14 cellular contexts compared by ENCODE assay signal in genomic region chr19:43752287-43752875, GRCh38. TPM values are rescaled to one million over a fixed set of nuclear protein-coding genes. Genes with fewer than 3 reads are reported as not detected.
DNase-seq lines count a peak whose midpoint lies in the region; ATAC-seq, FAIRE-seq and TF ChIP-seq lines count a peak whose summit lies in the region.
"Had no signal": no experiment of that assay in that cellular context is flagged by ENCODE, and none has a peak within 500 bp of the region (broad histone marks: within the 10 kb centered on the region; RNA-seq: fewer than 3 reads in every experiment).

No MANE protein-coding gene starts in this region.

- H2AFZ ChIP-seq in GM12878 (ENCODE audit: control insufficient read depth, low read depth, low read length) (no peak overlapping the region), trophoblast cell (ENCODE audit: insufficient read depth, low read length, poor library complexity) (no peak overlapping the region)

- no peak overlapping the region for H3K27ac Mint-ChIP-seq in Calu3 (ENCODE audit: unreplicated experiment)

- intact Hi-C loops in Calu3 (cut with micrococcal nuclease; ENCODE audit: unreplicated experiment): no loop called here
- intact Hi-C loops in GM12878 (cut with micrococcal nuclease; ENCODE audit: unreplicated experiment): no loop called here
- intact Hi-C loops in adrenal gland (cut with DNase I): no loop called here

- H2BK5ac ChIP-seq in trophoblast cell (ENCODE audit: low read depth, low read length, poor library complexity): peak overlapping the region; percentile 70

- no peak overlapping the region for H4K12ac ChIP-seq in trophoblast cell (ENCODE audit: low read depth, low read length)

- CTCF ChIA-PET in Calu3 (lab: Charles Lee) (interaction anchor here (1.1 to 2.7 kb wide), 3 partner anchors 7 to 32 kb away, joined by 3 to 14 read pairs (median 5); no protein-coding TSS in a partner anchor), GM12878 (lab: Yijun Ruan, JAX) (interaction anchor here (0.8 to 20.8 kb wide), 5 partner anchors 13 to 84 kb away, joined by 3 to 324 read pairs (median 3); partner anchors contain the start of gene KCNN4)

- H3K79me2 ChIP-seq in GM12878 (ENCODE audit: control insufficient read depth, insufficient read depth, low read length) (peaks cover 47% of the 10 kb centered on the region), trophoblast cell (ENCODE audit: control insufficient read depth, insufficient read depth, low read length, poor library complexity) (peaks cover 10% of the 10 kb centered on the region)

- H3K27ac ChIP-seq in GM12878 (ENCODE audit: control insufficient read depth, insufficient read depth) (peak overlapping the region; percentile 98), trophoblast cell (ENCODE audit: low read depth, low read length) (peak overlapping the region; percentile 99), adrenal gland (peak overlapping the region in 2 of 5 donors; percentile 91 to 99)
- H3K27ac ChIP-seq: ovary had no signal

- H3K4me1 ChIP-seq in GM12878 (ENCODE audit: control insufficient read depth, insufficient read depth, low read length): peaks cover 48% of the 10 kb centered on the region
- H3K4me1 ChIP-seq in trophoblast cell (ENCODE audit: control insufficient read depth in 1 of 2, insufficient read depth in 2 of 2, low read length in 2 of 2): peaks cover 17 to 27% of the 10 kb centered on the region in 2 experiments
- peaks cover 27 to 33% of the 10 kb centered on the region in 2 donors for H3K4me1 ChIP-seq in adrenal gland (replicated peaks in 1 of 2)

- H3K36me3 Mint-ChIP-seq in Calu3 (ENCODE audit: insufficient read depth, unreplicated experiment): peaks cover 43% of the 10 kb centered on the region

- H3K4me1 Mint-ChIP-seq in Calu3 (ENCODE audit: low read depth, unreplicated experiment): peaks cover 27% of the 10 kb centered on the region

- H3K4me3 Mint-ChIP-seq in Calu3 (ENCODE audit: low read depth, unreplicated experiment): peak overlapping the region; percentile 87

- DNase-seq in Calu3: no peak
- DNase-seq in HFF-Myc (ENCODE audit: extremely low read depth, low read depth): no peak
- DNase-seq in GM12878 (ENCODE audit: low read depth, low spot score): no peak
- no peak for DNase-seq in trophoblast cell
- no peak for DNase-seq in adrenal gland
- DNase-seq in effector CD8-positive, alpha-beta T cell (lab: John Stamatoyannopoulos, UW): no peak
- DNase-seq: activated gamma-delta T cell treated with Interleukin-2 at 50 U/mL for 16 hours; DMS153; ovary; stimulated activated CD4-positive, alpha-beta T cell treated with anti-CD3 and anti-CD28 coated beads, Interleukin-4, amount 100 ng/mL, for 24 hours had no signal

- H4K8ac ChIP-seq in trophoblast cell (ENCODE audit: low read depth, low read length): no peak overlapping the region

- H3K27me3 ChIP-seq in GM12878 (replicated peaks in 1 of 2; ENCODE audit: control insufficient read depth in 2 of 2, insufficient read depth in 2 of 2, low read length in 1 of 2): no peaks in the 10 kb centered on the region
- H3K27me3 ChIP-seq in trophoblast cell (ENCODE audit: insufficient read depth, low read length): no peaks in the 10 kb centered on the region
- H3K27me3 ChIP-seq in adrenal gland: no peaks in the 10 kb centered on the region
- H3K27me3 ChIP-seq: ovary had no signal

- TF ChIP-seq CTCF in Calu3 (IDR thresholded peaks at IDR 0.05; ENCODE audit: unreplicated experiment) (no peak), HFF-Myc (IDR thresholded peaks at IDR 0.05; ENCODE audit: low read depth, low read length, missing control alignments) (no peak), GM12878 (IDR thresholded peaks at IDR 0.05 in 2 of 3, conservative IDR thresholded peaks at IDR 0.05 in 1 of 3; ENCODE audit: control insufficient read depth in 2 of 3, extremely low read depth in 1 of 3, insufficient read depth in 1 of 3, low read depth in 3 of 3, low read length in 3 of 3) (no peak), adrenal gland (IDR thresholded peaks at IDR 0.05) (no peak)

- in situ Hi-C loops in GM12878 (cut with MboI): loop anchor here (25.0 kb wide), 2 partner anchors 1710 to 1815 kb away; partner anchors contain the start of genes ERFL and FOSB

- TF ChIP-seq RAD21 in GM12878 (IDR thresholded peaks at IDR 0.05; ENCODE audit: insufficient read depth, low read depth, low read length): no peak

- 8% methylated on average over 6 of the region's 6 CpGs for WGBS in GM12878 (ENCODE audit: insufficient coverage, insufficient replicate concordance, low lambda C conversion rate, missing lambda C conversion rate)
- no CpG with 5 or more reads among the region's 6 CpGs for WGBS in trophoblast cell (ENCODE audit: extremely low coverage, insufficient coverage, insufficient read length)
- 88 to 96% (median 94%) methylated on average over 6 of the region's 6 CpGs for WGBS in adrenal gland, 4 donors

- peaks cover 32% of the 10 kb centered on the region for H3K79me1 ChIP-seq in trophoblast cell (ENCODE audit: low read length)

- no peak overlapping the region for H3K23ac ChIP-seq in trophoblast cell (ENCODE audit: low read length)

- BruUV-seq in Calu3 (replicated peaks; lab: Mats Ljungman, UMichigan) (no TSS peak), GM12878 (replicated peaks; lab: Mats Ljungman, UMichigan) (no TSS peak)

- H3K4me2 ChIP-seq in GM12878 (ENCODE audit: control insufficient read depth, insufficient read depth) (peak overlapping the region; percentile 56), trophoblast cell (ENCODE audit: low read length) (peak overlapping the region; percentile 8)

- H3K9me3 ChIP-seq in GM12878 (replicated peaks; ENCODE audit: control insufficient read depth, insufficient read depth, low read length) (no peaks in the 10 kb centered on the region), trophoblast cell (ENCODE audit: insufficient read depth, low read depth, low read length) (no peaks in the 10 kb centered on the region), adrenal gland (replicated peaks in 1 of 3) (no peaks in the 10 kb centered on the region)
- H3K9me3 ChIP-seq: ovary had no signal

- POLR2A ChIA-PET in GM12878 (lab: Charles Lee): interaction anchor here (0.9 to 18.9 kb wide), 4 partner anchors 9 to 84 kb away, joined by 4 to 389 read pairs (median 158); partner anchors contain the start of gene KCNN4

- FAIRE-seq in GM12878 (lab: Jason Lieb, UNC): no peak

- H3K4me3 ChIP-seq in HFF-Myc (replicated peaks; ENCODE audit: low read depth, low read length) (peak overlapping the region; percentile 83), GM12878 (peak overlapping the region; percentile 84), trophoblast cell (ENCODE audit: low read depth, low read length) (no peak overlapping the region), adrenal gland (no peak overlapping the region)
- H3K4me3 ChIP-seq: ovary had no signal

- no peak overlapping the region for H3K18ac ChIP-seq in trophoblast cell (ENCODE audit: low read length)

- no peaks in the 10 kb centered on the region for H4K20me1 ChIP-seq in GM12878 (ENCODE audit: control insufficient read depth, insufficient read depth)

- peaks cover 7 to 14% of the 10 kb centered on the region in 2 experiments; a peak in 3 of 4 replicates for H3K36me3 ChIP-seq in GM12878 (ENCODE audit: control insufficient read depth in 2 of 2, insufficient read depth in 2 of 2, low read length in 1 of 2)
- H3K36me3 ChIP-seq in trophoblast cell (ENCODE audit: control insufficient read depth in 1 of 2, insufficient read depth in 2 of 2, low read length in 2 of 2): peaks cover 21 to 33% of the 10 kb centered on the region in 2 experiments
- H3K36me3 ChIP-seq in adrenal gland (replicated peaks in 1 of 2): peaks cover 0 to 37% of the 10 kb centered on the region in 2 donors
- H3K36me3 ChIP-seq: ovary had no signal

- no peaks in the 10 kb centered on the region for H3K27me3 Mint-ChIP-seq in Calu3 (ENCODE audit: unreplicated experiment)

- H3K4ac ChIP-seq in trophoblast cell (ENCODE audit: low read depth, low read length): no peak overlapping the region

- RAD21 ChIA-PET in GM12878 (lab: Charles Lee; ENCODE audit: unreplicated experiment): interaction anchor here (1.1 to 8.2 kb wide), 8 partner anchors 9 to 84 kb away, joined by 3 to 167 read pairs (median 4); partner anchors contain the start of genes KCNN4 and PLAUR

- no peak for TF ChIP-seq EP300 in GM12878 (IDR thresholded peaks at IDR 0.05; ENCODE audit: borderline replicate concordance in 1 of 2, control insufficient read depth in 1 of 2, low read depth in 2 of 2, low read length in 2 of 2)

- H3K9ac ChIP-seq in GM12878 (ENCODE audit: control insufficient read depth, insufficient read depth, low read length) (peak overlapping the region; percentile 98), trophoblast cell (ENCODE audit: low read length) (no peak overlapping the region)

- H3K9me3 Mint-ChIP-seq in Calu3 (ENCODE audit: low read depth, unreplicated experiment): no peaks in the 10 kb centered on the region

- H2AK5ac ChIP-seq in trophoblast cell (ENCODE audit: low read length): no peak overlapping the region

- peak overlapping the region; percentile 9 for H2BK120ac ChIP-seq in trophoblast cell (ENCODE audit: insufficient read depth, low read length, poor library complexity)

- H2BK12ac ChIP-seq in trophoblast cell (ENCODE audit: low read length): peak overlapping the region; percentile 23

- SMC1A ChIA-PET in GM12878 (lab: Charles Lee; ENCODE audit: uncharacterized antibody, unreplicated experiment): interaction anchor here (0.7 to 20.1 kb wide), 11 partner anchors 9 to 342 kb away, joined by 3 to 325 read pairs (median 4); partner anchors contain the start of gene KCNN4

- no peak for ATAC-seq in GM12878
- ATAC-seq in HG03039 (IDR thresholded peaks at IDR 0.05; ENCODE audit: unreplicated experiment): no peak

- H4K91ac ChIP-seq in trophoblast cell (ENCODE audit: low read depth, low read length): peak overlapping the region; percentile 19

- H3K14ac ChIP-seq in trophoblast cell (ENCODE audit: low read length): peak overlapping the region; percentile 40

- TF ChIP-seq POLR2A in GM12878 (IDR thresholded peaks at IDR 0.05; ENCODE audit: low read depth, low read length): no peak
- no peak for TF ChIP-seq POLR2A in adrenal gland (IDR thresholded peaks at IDR 0.05)

RNA-seq across cellular contexts. Expression of gene SMG9, which starts 2.4 kb away (rescaled TPM):
- total RNA-seq in Calu3 (2022) (69.1 and 85.5 TPM in 2 replicates), GM12878 (2014; rRNA removed) (23.5 and 28.1 TPM in 2 replicates), GM12878 (2014; rRNA removed; fragmentation: Illumina TruSeq; extraction: Trizol) (16.3 and 20.3 TPM in 2 replicates), GM12878 (2021) (45.4 and 52.2 TPM in 2 replicates), adrenal gland (10 to 100 TPM; 19.4 to 58.5 (median 37.8) TPM)
- 148 and 165 TPM in 2 replicates for total RNA-seq in GM12878 (2013; cell fraction: nucleolus; rRNA removed)
- 8.1 TPM for polyA plus RNA-seq in GM12878 (2011; ENCODE audit: low read depth)
- polyA plus RNA-seq in GM12878 (2011; rRNA removed) (20.6 and 48.9 TPM in 2 replicates), GM12878 (2014; fragmentation: Illumina TruSeq; extraction: Trizol) (21.9 and 26.4 TPM in 2 replicates), GM12878 (2014; fragmentation: Nextera tagmentation; extraction: Ambion mirVana) (1 to 10 TPM in 1 of 2 experiments, under 1 TPM in 1; 0.69 to 4.0 TPM), GM12878 (2014; rRNA removed) (34.4 and 34.6 TPM in 2 replicates), GM12878 (2016; fragmentation: Nextera tagmentation; extraction: Ambion mirVana) (10 to 100 TPM; 28.2 to 30.4 TPM), adrenal gland (10 to 100 TPM; 39.9 to 63.2 (median 51.6) TPM)
- polyA plus RNA-seq in GM12878 (2011; cell fraction: cytosol; rRNA removed): 47.7 and 58.0 TPM in 2 replicates
- polyA plus RNA-seq in GM12878 (2011; cell fraction: nucleus; rRNA removed): 125 and 147 TPM in 2 replicates
- polyA plus RNA-seq in GM12878 (2012): 20.1 and 31.2 TPM in 2 replicates
- 22.4 and 25.9 TPM in 2 replicates for polyA minus RNA-seq in GM12878 (2011; rRNA and poly(A)+ RNA removed)
- 12.4 and 17.5 TPM in 2 replicates for polyA minus RNA-seq in GM12878 (2011; cell fraction: cytosol; rRNA and poly(A)+ RNA removed)
- polyA minus RNA-seq in GM12878 (2011; cell fraction: nucleus; rRNA and poly(A)+ RNA removed): 21.2 and 29.7 TPM in 2 replicates
- polyA plus RNA-seq in trophoblast cell (2013): 29.5 and 29.9 TPM in 2 replicates

RNA-seq across cellular contexts. Expression of gene KCNN4, which starts 28.4 kb away (rescaled TPM):
- total RNA-seq in Calu3 (2022) (147 and 152 TPM in 2 replicates), GM12878 (2014; rRNA removed) (87.6 and 97.0 TPM in 2 replicates), GM12878 (2014; rRNA removed; fragmentation: Illumina TruSeq; extraction: Trizol) (52.9 and 53.6 TPM in 2 replicates), GM12878 (2021) (92.0 and 92.4 TPM in 2 replicates), adrenal gland (1 to 10 TPM in 3 of 8 donors, under 1 TPM in 5; 0.42 to 2.9 (median 0.56) TPM)
- total RNA-seq in GM12878 (2013; cell fraction: nucleolus; rRNA removed): 118 TPM in 2 replicates
- polyA plus RNA-seq in GM12878 (2011; ENCODE audit: low read depth): 29.1 TPM
- polyA plus RNA-seq in GM12878 (2011; rRNA removed) (39.5 and 70.5 TPM in 2 replicates), GM12878 (2014; fragmentation: Illumina TruSeq; extraction: Trizol) (15.6 and 62.7 TPM in 2 replicates), GM12878 (2014; fragmentation: Nextera tagmentation; extraction: Ambion mirVana) (1 to 10 TPM; 1.4 to 6.3 TPM), GM12878 (2014; rRNA removed) (112 and 132 TPM in 2 replicates), GM12878 (2016; fragmentation: Nextera tagmentation; extraction: Ambion mirVana) (10 to 100 TPM; 85.3 to 93.9 TPM), adrenal gland (10 to 100 TPM in 1 of 3 donors, 1 to 10 TPM in 1, under 1 TPM in 1; 0.48 to 13.0 (median 3.2) TPM)
- polyA plus RNA-seq in GM12878 (2011; cell fraction: cytosol; rRNA removed): 99.1 and 145 TPM in 2 replicates
- polyA plus RNA-seq in GM12878 (2011; cell fraction: nucleus; rRNA removed): 312 and 313 TPM in 2 replicates
- 45.7 and 52.2 TPM in 2 replicates for polyA plus RNA-seq in GM12878 (2012)
- 81.3 and 123 TPM in 2 replicates for polyA minus RNA-seq in GM12878 (2011; rRNA and poly(A)+ RNA removed)
- polyA minus RNA-seq in GM12878 (2011; cell fraction: cytosol; rRNA and poly(A)+ RNA removed): 41.2 and 45.3 TPM in 2 replicates
- 43.9 and 68.7 TPM in 2 replicates for polyA minus RNA-seq in GM12878 (2011; cell fraction: nucleus; rRNA and poly(A)+ RNA removed)
- polyA plus RNA-seq in trophoblast cell (2013): 46.3 and 48.1 TPM in 2 replicates

RNA-seq across cellular contexts. Expression of gene IRGC, which starts 36.5 kb away (rescaled TPM):
- total RNA-seq in Calu3 (2022) (not detected in 2 replicates), GM12878 (2014; rRNA removed) (not detected in 2 replicates), GM12878 (2014; rRNA removed; fragmentation: Illumina TruSeq; extraction: Trizol) (not detected in 2 replicates), GM12878 (2021) (not detected in 2 replicates), adrenal gland (not detected)
- not detected in 2 replicates for total RNA-seq in GM12878 (2013; cell fraction: nucleolus; rRNA removed)
- polyA plus RNA-seq in GM12878 (2011; ENCODE audit: low read depth): not detected
- polyA plus RNA-seq in GM12878 (2011; rRNA removed) (not detected in 2 replicates), GM12878 (2014; fragmentation: Illumina TruSeq; extraction: Trizol) (not detected in 2 replicates), GM12878 (2014; fragmentation: Nextera tagmentation; extraction: Ambion mirVana) (under 1 TPM in 1 of 2 experiments, not detected in 1; 0.04 TPM), GM12878 (2014; rRNA removed) (not detected in 2 replicates), GM12878 (2016; fragmentation: Nextera tagmentation; extraction: Ambion mirVana) (not detected), adrenal gland (not detected)
- polyA plus RNA-seq in GM12878 (2011; cell fraction: cytosol; rRNA removed): not detected in 2 replicates
- not detected in 2 replicates for polyA plus RNA-seq in GM12878 (2011; cell fraction: nucleus; rRNA removed)
- not detected in 2 replicates for polyA plus RNA-seq in GM12878 (2012)
- not detected in 2 replicates for polyA minus RNA-seq in GM12878 (2011; rRNA and poly(A)+ RNA removed)
- polyA minus RNA-seq in GM12878 (2011; cell fraction: cytosol; rRNA and poly(A)+ RNA removed): not detected in 2 replicates
- not detected in 2 replicates for polyA minus RNA-seq in GM12878 (2011; cell fraction: nucleus; rRNA and poly(A)+ RNA removed)
- not detected in 2 replicates for polyA plus RNA-seq in trophoblast cell (2013)
- total RNA-seq: dermis microvascular lymphatic vessel endothelial cell, ovary, RPMI7951, subcutaneous adipose tissue had no signal
- polyA plus RNA-seq: ovary had no signal

RNA-seq across cellular contexts. Expression of gene LYPD5, which starts 49.9 kb away (rescaled TPM):
- total RNA-seq in Calu3 (2022) (5.0 and 6.4 TPM in 2 replicates), GM12878 (2014; rRNA removed) (0.76 and 1.4 TPM in 2 replicates), GM12878 (2014; rRNA removed; fragmentation: Illumina TruSeq; extraction: Trizol) (0.37 and 0.40 TPM in 2 replicates), GM12878 (2021) (0.69 and 1.5 TPM in 2 replicates), adrenal gland (1 to 10 TPM in 4 of 8 donors, under 1 TPM in 3, not detected in 1; 0.35 to 3.0 (median 1.2) TPM)
- total RNA-seq in GM12878 (2013; cell fraction: nucleolus; rRNA removed): 0.25 TPM in 1 of 2 replicates, not detected in the other
- polyA plus RNA-seq in GM12878 (2011; ENCODE audit: low read depth): not detected
- polyA plus RNA-seq in GM12878 (2011; rRNA removed) (0.04 and 0.09 TPM in 2 replicates), GM12878 (2014; fragmentation: Illumina TruSeq; extraction: Trizol) (0.56 and 0.62 TPM in 2 replicates), GM12878 (2014; fragmentation: Nextera tagmentation; extraction: Ambion mirVana) (under 1 TPM in 1 of 2 experiments, not detected in 1; 0.24 TPM), GM12878 (2014; rRNA removed) (2.0 and 2.2 TPM in 2 replicates), GM12878 (2016; fragmentation: Nextera tagmentation; extraction: Ambion mirVana) (1 to 10 TPM; 1.1 to 1.5 TPM), adrenal gland (under 1 TPM; 0.32 to 0.55 (median 0.40) TPM)
- 0.10 and 0.16 TPM in 2 replicates for polyA plus RNA-seq in GM12878 (2011; cell fraction: cytosol; rRNA removed)
- polyA plus RNA-seq in GM12878 (2011; cell fraction: nucleus; rRNA removed): 0.37 TPM in 1 of 2 replicates, not detected in the other
- 0.23 and 0.51 TPM in 2 replicates for polyA plus RNA-seq in GM12878 (2012)
- not detected in 2 replicates for polyA minus RNA-seq in GM12878 (2011; rRNA and poly(A)+ RNA removed)
- polyA minus RNA-seq in GM12878 (2011; cell fraction: cytosol; rRNA and poly(A)+ RNA removed): not detected in 2 replicates
- 0.36 TPM in 1 of 2 replicates, not detected in the other for polyA minus RNA-seq in GM12878 (2011; cell fraction: nucleus; rRNA and poly(A)+ RNA removed)
- 75.1 and 79.1 TPM in 2 replicates for polyA plus RNA-seq in trophoblast cell (2013)

Comparison
In these comparisons a context has a peak if more than half of its experiments do, and no peak if none do; other contexts are left out.
1. H3K4me3 ChIP-seq: peak in HFF-Myc (single experiment) and GM12878 (single experiment); none in trophoblast cell (single experiment) and adrenal gland (0 of 4).
2. RNA of gene KCNN4, which starts 28.4 kb away (total RNA-seq): 147 to 152 TPM in Calu3 and 52.9 to 118 TPM in GM12878; 0.42 to 2.9 TPM in adrenal gland; every median in the first group is over 10 times any median in the second.